19 cellular contexts compared by ENCODE assay signal in genomic region chr6:30589754-30590358, GRCh38. TPM values are rescaled to one million over a fixed set of nuclear protein-coding genes. Genes with fewer than 3 reads are reported as not detected.
A peak's percentile ranks its signal among the peaks of the same experiment; 100 is the strongest.
DNase-seq lines count a peak whose midpoint lies in the region; ATAC-seq, FAIRE-seq and TF ChIP-seq lines count a peak whose summit lies in the region.
"Had no signal": no experiment of that assay in that cellular context is flagged by ENCODE, and none has a peak within 500 bp of the region (broad histone marks: within the 10 kb centered on the region; RNA-seq: fewer than 3 reads in every experiment).

No MANE protein-coding gene starts in this region.

- H3K27ac Mint-ChIP-seq in mesothelial cell of epicardium = peak overlapping the region; percentile 96
- peak overlapping the region; percentile 11 for H3K27ac Mint-ChIP-seq in stimulated activated memory B cell treated with anti-CD40 and anti-IgM and Interleukin-4, amounts not matched to agents 10 μg/mL and 1 μg/mL and 100 μg/mL, for 72 hours
- H3K27ac Mint-ChIP-seq: activated CD8-positive, alpha-beta memory T cell treated with anti-CD3 and anti-CD28 coated beads, Interleukin-2, amount 10 ng/mL, durations not matched to agents 7 days and 5 days had no signal

- H3K9me3 ChIP-seq in K562 (replicated peaks; ENCODE audit: control insufficient read depth, insufficient read depth, low read depth, low read length) = no peaks in the 10 kb centered on the region
- H3K9me3 ChIP-seq in sigmoid colon = no peaks in the 10 kb centered on the region
- H3K9me3 ChIP-seq: HAP-1, right atrium auricular region had no signal

- H3K79me2 ChIP-seq in K562 (ENCODE audit: control insufficient read depth, insufficient read depth, low read length) = peaks cover 29% of the 10 kb centered on the region

- peaks cover 52% of the 10 kb centered on the region for H3K36me3 ChIP-seq in H7 (replicated peaks; ENCODE audit: control insufficient read depth, insufficient read depth, low read length)
- peaks cover 98% of the 10 kb centered on the region for H3K36me3 ChIP-seq in K562 (ENCODE audit: control insufficient read depth, insufficient read depth, low read length)
- peaks cover 39 to 91% (median 64%) of the 10 kb centered on the region in 4 donors for H3K36me3 ChIP-seq in sigmoid colon

- in situ Hi-C loops in K562 (cut with MboI) = no loop called here

- POLR2A ChIA-PET in K562 (lab: Yijun Ruan, JAX) = interaction anchor here (0.7 to 3.1 kb wide), 12 partner anchors 9 to 287 kb away, joined by 3 to 52 read pairs (median 8); partner anchors contain the start of genes ABCF1, MRPS18B, PPP1R10 and PRR3

- FAIRE-seq in K562 (lab: Jason Lieb, UNC) = no peak

- H3K9me3 Mint-ChIP-seq in mesothelial cell of epicardium = no peaks in the 10 kb centered on the region
- H3K9me3 Mint-ChIP-seq in stimulated activated memory B cell treated with anti-CD40 and anti-IgM and Interleukin-4, amounts not matched to agents 10 μg/mL and 1 μg/mL and 100 μg/mL, for 72 hours = no peaks in the 10 kb centered on the region
- H3K9me3 Mint-ChIP-seq: immature natural killer cell had no signal

- no peaks in the 10 kb centered on the region for H3K27me3 Mint-ChIP-seq in mesothelial cell of epicardium (ENCODE audit: low read depth)
- H3K27me3 Mint-ChIP-seq in stimulated activated memory B cell treated with anti-CD40 and anti-IgM and Interleukin-4, amounts not matched to agents 10 μg/mL and 1 μg/mL and 100 μg/mL, for 72 hours = no peaks in the 10 kb centered on the region
- H3K27me3 Mint-ChIP-seq: activated CD8-positive, alpha-beta memory T cell treated with anti-CD3 and anti-CD28 coated beads, Interleukin-2, amount 10 ng/mL, durations not matched to agents 7 days and 5 days had no signal

- H3K27ac ChIP-seq in K562 (ENCODE audit: extremely low read depth, low read depth, low read length) (no peak overlapping the region; the same call in 2 of the 3 replicates), sigmoid colon (no peak overlapping the region)

- H3K36me3 Mint-ChIP-seq in mesothelial cell of epicardium = peaks cover 41% of the 10 kb centered on the region
- H3K36me3 Mint-ChIP-seq in stimulated activated memory B cell treated with anti-CD40 and anti-IgM and Interleukin-4, amounts not matched to agents 10 μg/mL and 1 μg/mL and 100 μg/mL, for 72 hours = peaks cover 63% of the 10 kb centered on the region

- no peak for TF ChIP-seq RAD21 in K562 (CRISPR knock-in tag; conservative IDR thresholded peaks at IDR 0.05 in 1 of 2, IDR thresholded peaks at IDR 0.05 in 1 of 2)

- no peak for ATAC-seq in K562
- ATAC-seq in stimulated activated memory B cell treated with anti-CD40 and anti-IgM and Interleukin-4, amounts not matched to agents 10 μg/mL and 1 μg/mL and 100 μg/mL, for 72 hours = no peak
- ATAC-seq in GM18867 (IDR thresholded peaks at IDR 0.05; ENCODE audit: unreplicated experiment) = no peak
- ATAC-seq: activated CD8-positive, alpha-beta memory T cell treated with anti-CD3 and anti-CD28 coated beads, Interleukin-2, amount 10 ng/mL, durations not matched to agents 7 days and 5 days had no signal

- intact Hi-C loops in K562 (cut with micrococcal nuclease) = no loop called here
- intact Hi-C loops in sigmoid colon (cut with DNase I) = no loop called here

- peaks cover 3 to 4% of the 10 kb centered on the region in 2 experiments; a peak in 3 of 5 replicates for H3K4me1 ChIP-seq in K562 (replicated peaks in 1 of 2; ENCODE audit: control insufficient read depth in 2 of 2, insufficient read depth in 2 of 2, low read length in 2 of 2)
- no peaks in the 10 kb centered on the region for H3K4me1 ChIP-seq in sigmoid colon
- H3K4me1 ChIP-seq: HAP-1, right atrium auricular region had no signal

- CTCF ChIA-PET in K562 (lab: Yijun Ruan, JAX; ENCODE audit: low intra/inter-chr PET ratio) = no interaction called here

- peaks cover 25% of the 10 kb centered on the region for H3K4me1 Mint-ChIP-seq in mesothelial cell of epicardium
- H3K4me1 Mint-ChIP-seq in stimulated activated memory B cell treated with anti-CD40 and anti-IgM and Interleukin-4, amounts not matched to agents 10 μg/mL and 1 μg/mL and 100 μg/mL, for 72 hours = no peaks in the 10 kb centered on the region
- H3K4me1 Mint-ChIP-seq: activated CD8-positive, alpha-beta memory T cell treated with anti-CD3 and anti-CD28 coated beads, Interleukin-2, amount 10 ng/mL, durations not matched to agents 7 days and 5 days had no signal

- H3K9me1 ChIP-seq in K562 (ENCODE audit: control insufficient read depth, insufficient read depth, low read length) = peaks cover 5% of the 10 kb centered on the region

- peaks cover 5% of the 10 kb centered on the region; the same call in 1 of the 2 replicates for H4K20me1 ChIP-seq in K562 (replicated peaks; ENCODE audit: control insufficient read depth, insufficient read depth, low read length)

- TF ChIP-seq CTCF in K562 (IDR thresholded peaks at IDR 0.05 in 2 of 3, conservative IDR thresholded peaks at IDR 0.05 in 1 of 3; ENCODE audit: insufficient read depth in 2 of 3, low read depth in 1 of 3, low read length in 3 of 3) = no peak
- no peak for TF ChIP-seq CTCF in mesothelial cell of epicardium (IDR thresholded peaks at IDR 0.05; ENCODE audit: unreplicated experiment)
- TF ChIP-seq CTCF in sigmoid colon (IDR thresholded peaks at IDR 0.05) = no peak

- WGBS in K562 (ENCODE audit: insufficient coverage, low coverage, missing lambda C conversion rate) = 95% methylated on average over 15 of the region's 15 CpGs
- WGBS in sigmoid colon, 2 donors = 93 to 95% methylated on average over 15 of the region's 15 CpGs

- no peak overlapping the region for H3K4me2 ChIP-seq in K562 (ENCODE audit: insufficient read depth, low read length)

- no TSS peak for BruUV-seq in K562 (replicated peaks; lab: Mats Ljungman, UMichigan)

- no peak for TF ChIP-seq POLR2A in K562 (conservative IDR thresholded peaks at IDR 0.05)
- TF ChIP-seq POLR2A in sigmoid colon (IDR thresholded peaks at IDR 0.05) = no peak

- no peak overlapping the region for H3K4me3 Mint-ChIP-seq in mesothelial cell of epicardium
- H3K4me3 Mint-ChIP-seq in stimulated activated memory B cell treated with anti-CD40 and anti-IgM and Interleukin-4, amounts not matched to agents 10 μg/mL and 1 μg/mL and 100 μg/mL, for 72 hours = no peak overlapping the region
- H3K4me3 Mint-ChIP-seq: activated CD8-positive, alpha-beta memory T cell treated with anti-CD3 and anti-CD28 coated beads, Interleukin-2, amount 10 ng/mL, durations not matched to agents 7 days and 5 days; immature natural killer cell had no signal

- H2AFZ ChIP-seq in K562 (ENCODE audit: low read depth, low read length) = no peak overlapping the region

- peak overlapping the region in 1 of 2 experiments; percentile 0; a peak in 1 of 4 replicates for H3K9ac ChIP-seq in K562 (ENCODE audit: insufficient read depth in 1 of 2, low read depth in 2 of 2, low read length in 2 of 2)

- H3K4me3 ChIP-seq in H7 (ENCODE audit: insufficient read depth, low read depth, low read length) (no peak overlapping the region), K562 (no peak overlapping the region), sigmoid colon (no peak overlapping the region)
- H3K4me3 ChIP-seq: coronary artery, HAP-1, right atrium auricular region had no signal

- H3K27me3 ChIP-seq in H7 (ENCODE audit: control insufficient read depth, insufficient read depth, low read length) = no peaks in the 10 kb centered on the region
- no peaks in the 10 kb centered on the region for H3K27me3 ChIP-seq in K562 (ENCODE audit: control insufficient read depth in 2 of 2, insufficient read depth in 2 of 2, low read length in 2 of 2)
- no peaks in the 10 kb centered on the region for H3K27me3 ChIP-seq in sigmoid colon
- H3K27me3 ChIP-seq: right atrium auricular region had no signal

- TF ChIP-seq EP300 in K562 (IDR thresholded peaks at IDR 0.05; ENCODE audit: low read length) = no peak
- no peak for TF ChIP-seq EP300 in sigmoid colon (IDR thresholded peaks at IDR 0.05)

- DNase-seq in H7 (peak; percentile 5), K562 (ENCODE audit: extremely low read depth in 1 of 4, low spot score in 3 of 4) (no peak), mesothelial cell of epicardium (ENCODE audit: low spot score in 2 of 2, unreplicated experiment in 2 of 2) (no peak), sigmoid colon (no peak), KG1 (lab: John Stamatoyannopoulos, UW) (no peak), T1000 (lab: John Stamatoyannopoulos, UW) (no peak)
- DNase-seq: activated CD4-positive, alpha-beta T cell treated with anti-CD3 and anti-CD28 coated beads for 4 hours; activated CD8-positive, alpha-beta memory T cell treated with anti-CD3 and anti-CD28 coated beads, Interleukin-2, amount 10 ng/mL, durations not matched to agents 7 days and 5 days; DND-41; immature natural killer cell; left ventricle myocardium superior; NCI-H1436; NCI-H526; SW 1271 had no signal

RNA-seq across cellular contexts. Expression of gene ABCF1, which starts 18.6 kb away (rescaled TPM):
- total RNA-seq in H7 (2014; rRNA removed; shearing (Covaris generic)) = 52.1 and 55.7 TPM in 2 replicates
- total RNA-seq in K562 (2011; cell fraction: chromatin; rRNA removed; ENCODE audit: low replicate concordance) = 106 and 144 TPM in 2 replicates
- total RNA-seq in K562 (2011; cell fraction: nucleolus; rRNA removed) = 68.8 and 74.0 TPM in 2 replicates
- total RNA-seq in K562 (2011; cell fraction: nucleoplasm; rRNA removed) = 67.5 and 78.2 TPM in 2 replicates
- total RNA-seq in K562 (2014; rRNA removed) (149 and 166 TPM in 2 replicates), K562 (2014; rRNA removed; fragmentation: Illumina TruSeq; extraction: Trizol) (102 and 114 TPM in 2 replicates), K562 (2015; rRNA removed; fragmentation: Illumina TruSeq; extraction: Trizol) (137 and 138 TPM in 2 replicates), K562 (2021) (120 and 138 TPM in 2 replicates), mesothelial cell of epicardium (71.4 to 73.6 TPM (median 71.5 TPM) in 3 replicates), sigmoid colon (10 to 100 TPM; 26.9 to 38.8 (median 33.6) TPM)
- polyA plus RNA-seq in K562 (2011; rRNA removed) (47.4 and 53.0 TPM in 2 replicates), K562 (2014; fragmentation: Illumina TruSeq; extraction: Trizol) (193 and 194 TPM in 2 replicates), K562 (2014; fragmentation: Nextera tagmentation; extraction: Ambion mirVana) (10 to 100 TPM; 41.6 to 43.5 TPM), K562 (2014; rRNA removed) (91.6 and 95.4 TPM in 2 replicates), sigmoid colon (10 to 100 TPM; 17.4 to 46.7 (median 25.4) TPM)
- polyA plus RNA-seq in K562 (2011; cell fraction: cytosol; rRNA removed) = 55.5 and 68.2 TPM in 2 replicates
- 107 and 119 TPM in 2 replicates for polyA plus RNA-seq in K562 (2011; cell fraction: nucleus; rRNA removed)
- 94.3 and 135 TPM in 2 replicates for polyA plus RNA-seq in K562 (2012)
- polyA minus RNA-seq in K562 (2011; rRNA and poly(A)+ RNA removed) = 64.1 and 88.2 TPM in 2 replicates
- polyA minus RNA-seq in K562 (2011; cell fraction: cytosol; rRNA and poly(A)+ RNA removed) = 70.7 and 87.6 TPM in 2 replicates
- 30.8 and 44.9 TPM in 2 replicates for polyA minus RNA-seq in K562 (2011; cell fraction: nucleus; rRNA and poly(A)+ RNA removed)

RNA-seq across cellular contexts. Expression of gene PPP1R10, which starts 27.2 kb away (rescaled TPM):
- total RNA-seq in H7 (2014; rRNA removed; shearing (Covaris generic)) = 47.3 and 62.3 TPM in 2 replicates
- 194 and 283 TPM in 2 replicates for total RNA-seq in K562 (2011; cell fraction: chromatin; rRNA removed; ENCODE audit: low replicate concordance)
- total RNA-seq in K562 (2011; cell fraction: nucleolus; rRNA removed) = 176 and 243 TPM in 2 replicates
- total RNA-seq in K562 (2011; cell fraction: nucleoplasm; rRNA removed) = 172 and 194 TPM in 2 replicates
- 32.6 and 60.5 TPM in 2 replicates for total RNA-seq in K562 (2014; rRNA removed)
- total RNA-seq in K562 (2014; rRNA removed; fragmentation: Illumina TruSeq; extraction: Trizol) = 49.7 TPM in 2 replicates
- total RNA-seq in K562 (2015; rRNA removed; fragmentation: Illumina TruSeq; extraction: Trizol) = 39.9 and 49.9 TPM in 2 replicates
- total RNA-seq in K562 (2021) = 65.5 and 69.9 TPM in 2 replicates
- polyA plus RNA-seq in K562 (2011; rRNA removed) = 19.4 and 28.1 TPM in 2 replicates
- polyA plus RNA-seq in K562 (2011; cell fraction: cytosol; rRNA removed) = 14.0 and 15.3 TPM in 2 replicates
- polyA plus RNA-seq in K562 (2011; cell fraction: nucleus; rRNA removed) = 79.8 and 95.1 TPM in 2 replicates
- polyA plus RNA-seq in K562 (2012) = 38.2 and 56.5 TPM in 2 replicates
- polyA plus RNA-seq in K562 (2014; fragmentation: Illumina TruSeq; extraction: Trizol) = 31.3 and 61.2 TPM in 2 replicates
- 10 to 100 TPM; 14.1 to 21.9 TPM for polyA plus RNA-seq in K562 (2014; fragmentation: Nextera tagmentation; extraction: Ambion mirVana)
- 26.8 and 30.4 TPM in 2 replicates for polyA plus RNA-seq in K562 (2014; rRNA removed)
- polyA minus RNA-seq in K562 (2011; rRNA and poly(A)+ RNA removed) = 111 and 152 TPM in 2 replicates
- polyA minus RNA-seq in K562 (2011; cell fraction: cytosol; rRNA and poly(A)+ RNA removed) = 27.6 and 30.5 TPM in 2 replicates
- polyA minus RNA-seq in K562 (2011; cell fraction: nucleus; rRNA and poly(A)+ RNA removed) = 193 and 329 TPM in 2 replicates
- total RNA-seq in mesothelial cell of epicardium = 107 to 120 TPM (median 117 TPM) in 3 replicates
- 10 to 100 TPM; 18.5 to 30.2 (median 28.3) TPM for total RNA-seq in sigmoid colon
- polyA plus RNA-seq in sigmoid colon = 10 to 100 TPM; 13.8 to 30.6 (median 18.7) TPM

RNA-seq across cellular contexts. Expression of gene MRPS18B, which starts 27.8 kb away (rescaled TPM):
- 112 and 121 TPM in 2 replicates for total RNA-seq in H7 (2014; rRNA removed; shearing (Covaris generic))
- total RNA-seq in K562 (2011; cell fraction: chromatin; rRNA removed; ENCODE audit: low replicate concordance) = 34.1 and 72.7 TPM in 2 replicates
- total RNA-seq in K562 (2011; cell fraction: nucleolus; rRNA removed) = 57.9 and 58.4 TPM in 2 replicates
- 49.2 and 50.2 TPM in 2 replicates for total RNA-seq in K562 (2011; cell fraction: nucleoplasm; rRNA removed)
- total RNA-seq in K562 (2014; rRNA removed) (134 and 143 TPM in 2 replicates), K562 (2014; rRNA removed; fragmentation: Illumina TruSeq; extraction: Trizol) (159 TPM in 2 replicates), K562 (2015; rRNA removed; fragmentation: Illumina TruSeq; extraction: Trizol) (144 and 146 TPM in 2 replicates), K562 (2021) (125 and 132 TPM in 2 replicates), mesothelial cell of epicardium (29.8 to 33.5 TPM (median 30.2 TPM) in 3 replicates), sigmoid colon (10 to 100 TPM; 36.3 to 58.9 (median 48.4) TPM)
- polyA plus RNA-seq in K562 (2011; rRNA removed) (177 and 178 TPM in 2 replicates), K562 (2014; fragmentation: Illumina TruSeq; extraction: Trizol) (285 and 292 TPM in 2 replicates), K562 (2014; fragmentation: Nextera tagmentation; extraction: Ambion mirVana) (100 to 1,000 TPM; 331 to 383 TPM), K562 (2014; rRNA removed) (180 and 270 TPM in 2 replicates), sigmoid colon (10 to 100 TPM; 74.5 to 81.2 (median 78.6) TPM)
- 261 and 277 TPM in 2 replicates for polyA plus RNA-seq in K562 (2011; cell fraction: cytosol; rRNA removed)
- polyA plus RNA-seq in K562 (2011; cell fraction: nucleus; rRNA removed) = 41.8 and 46.9 TPM in 2 replicates
- 141 and 165 TPM in 2 replicates for polyA plus RNA-seq in K562 (2012)
- 121 and 136 TPM in 2 replicates for polyA minus RNA-seq in K562 (2011; rRNA and poly(A)+ RNA removed)
- 91.8 and 121 TPM in 2 replicates for polyA minus RNA-seq in K562 (2011; cell fraction: cytosol; rRNA and poly(A)+ RNA removed)
- 25.8 and 35.7 TPM in 2 replicates for polyA minus RNA-seq in K562 (2011; cell fraction: nucleus; rRNA and poly(A)+ RNA removed)

RNA-seq across cellular contexts. Expression of gene PRR3, which starts 32.8 kb away (rescaled TPM):
- total RNA-seq in H7 (2014; rRNA removed; shearing (Covaris generic)) = 14.3 and 14.7 TPM in 2 replicates
- total RNA-seq in K562 (2011; cell fraction: chromatin; rRNA removed; ENCODE audit: low replicate concordance) = 30.7 and 40.4 TPM in 2 replicates
- 17.5 and 18.5 TPM in 2 replicates for total RNA-seq in K562 (2011; cell fraction: nucleolus; rRNA removed)
- total RNA-seq in K562 (2011; cell fraction: nucleoplasm; rRNA removed) = 28.0 and 48.3 TPM in 2 replicates
- total RNA-seq in K562 (2014; rRNA removed) (25.3 and 27.7 TPM in 2 replicates), K562 (2014; rRNA removed; fragmentation: Illumina TruSeq; extraction: Trizol) (22.5 and 23.5 TPM in 2 replicates), K562 (2015; rRNA removed; fragmentation: Illumina TruSeq; extraction: Trizol) (31.9 and 33.6 TPM in 2 replicates), K562 (2021) (28.8 and 31.4 TPM in 2 replicates), mesothelial cell of epicardium (23.7 to 25.5 TPM (median 23.9 TPM) in 3 replicates), sigmoid colon (10 to 100 TPM in 1 of 4 donors, 1 to 10 TPM in 3; 3.7 to 21.1 (median 4.6) TPM)
- polyA plus RNA-seq in K562 (2011; rRNA removed) (38.6 and 44.3 TPM in 2 replicates), K562 (2014; fragmentation: Illumina TruSeq; extraction: Trizol) (52.2 and 59.6 TPM in 2 replicates), K562 (2014; fragmentation: Nextera tagmentation; extraction: Ambion mirVana) (10 to 100 TPM; 23.9 to 26.6 TPM), K562 (2014; rRNA removed) (34.6 and 38.0 TPM in 2 replicates), sigmoid colon (1 to 10 TPM; 2.8 to 7.6 (median 3.0) TPM)
- polyA plus RNA-seq in K562 (2011; cell fraction: cytosol; rRNA removed) = 57.5 and 64.8 TPM in 2 replicates
- 41.6 and 45.0 TPM in 2 replicates for polyA plus RNA-seq in K562 (2011; cell fraction: nucleus; rRNA removed)
- 19.5 and 24.7 TPM in 2 replicates for polyA plus RNA-seq in K562 (2012)
- polyA minus RNA-seq in K562 (2011; rRNA and poly(A)+ RNA removed) = 46.0 and 47.8 TPM in 2 replicates
- polyA minus RNA-seq in K562 (2011; cell fraction: cytosol; rRNA and poly(A)+ RNA removed) = 13.3 and 18.6 TPM in 2 replicates
- 12.8 and 21.0 TPM in 2 replicates for polyA minus RNA-seq in K562 (2011; cell fraction: nucleus; rRNA and poly(A)+ RNA removed)

RNA-seq across cellular contexts. Expression of gene GNL1, which starts 33.6 kb away (rescaled TPM):
- 59.0 and 78.4 TPM in 2 replicates for total RNA-seq in H7 (2014; rRNA removed; shearing (Covaris generic))
- 62.6 and 77.3 TPM in 2 replicates for total RNA-seq in K562 (2011; cell fraction: chromatin; rRNA removed; ENCODE audit: low replicate concordance)
- 31.0 and 32.1 TPM in 2 replicates for total RNA-seq in K562 (2011; cell fraction: nucleolus; rRNA removed)
- total RNA-seq in K562 (2011; cell fraction: nucleoplasm; rRNA removed) = 44.9 and 68.0 TPM in 2 replicates
- total RNA-seq in K562 (2014; rRNA removed) (51.6 and 92.3 TPM in 2 replicates), K562 (2014; rRNA removed; fragmentation: Illumina TruSeq; extraction: Trizol) (53.9 and 57.0 TPM in 2 replicates), K562 (2015; rRNA removed; fragmentation: Illumina TruSeq; extraction: Trizol) (53.1 and 58.0 TPM in 2 replicates), K562 (2021) (96.7 and 112 TPM in 2 replicates), mesothelial cell of epicardium (88.2 to 93.1 TPM (median 91.9 TPM) in 3 replicates), sigmoid colon (10 to 100 TPM; 31.6 to 36.3 (median 33.7) TPM)
- polyA plus RNA-seq in K562 (2011; rRNA removed) (59.6 and 77.7 TPM in 2 replicates), K562 (2014; fragmentation: Illumina TruSeq; extraction: Trizol) (70.6 and 95.1 TPM in 2 replicates), K562 (2014; fragmentation: Nextera tagmentation; extraction: Ambion mirVana) (1 to 10 TPM in 1 of 2 experiments, under 1 TPM in 1; 0.73 to 1.3 TPM), K562 (2014; rRNA removed) (59.5 and 72.0 TPM in 2 replicates), sigmoid colon (10 to 100 TPM; 27.7 to 50.6 (median 43.2) TPM)
- 61.6 and 96.6 TPM in 2 replicates for polyA plus RNA-seq in K562 (2011; cell fraction: cytosol; rRNA removed)
- polyA plus RNA-seq in K562 (2011; cell fraction: nucleus; rRNA removed) = 44.0 and 65.8 TPM in 2 replicates
- 73.0 and 116 TPM in 2 replicates for polyA plus RNA-seq in K562 (2012)
- 26.6 and 37.0 TPM in 2 replicates for polyA minus RNA-seq in K562 (2011; rRNA and poly(A)+ RNA removed)
- 32.7 and 40.8 TPM in 2 replicates for polyA minus RNA-seq in K562 (2011; cell fraction: cytosol; rRNA and poly(A)+ RNA removed)
- 14.4 and 18.4 TPM in 2 replicates for polyA minus RNA-seq in K562 (2011; cell fraction: nucleus; rRNA and poly(A)+ RNA removed)
